In genomic region chr2:171325886-171326585, GRCh38 we compare ENCODE assay signal across 12 cellular contexts.
A peak's percentile ranks its signal among the peaks of the same experiment; 100 is the strongest.
DNase-seq lines count a peak whose midpoint lies in the region; ATAC-seq and TF ChIP-seq lines count a peak whose summit lies in the region.
"Had no signal": no experiment of that assay in that cellular context is flagged by ENCODE, and none has a peak within 500 bp of the region (broad histone marks: within the 10 kb centered on the region; RNA-seq: fewer than 3 reads in every experiment).

No MANE protein-coding gene starts in this region.

- H3F3A ChIP-seq in OCI-LY1 (ENCODE audit: insufficient read depth, low read length), result peaks cover 11% of the 10 kb centered on the region; the same call in 1 of the 2 replicates

- intact Hi-C loops in CD14-positive monocyte (cut with micrococcal nuclease), result no loop called here

- H3K4me1 Mint-ChIP-seq in CD14-positive monocyte, result peaks cover 22% of the 10 kb centered on the region

- H3K27me3 Mint-ChIP-seq in CD14-positive monocyte (ENCODE audit: low read depth in 3 of 3), result peaks cover 0 to 2% (median 0%) of the 10 kb centered on the region in 3 donors

- H3K4me3 ChIP-seq in GM12865 (ENCODE audit: low read depth, low read length) (peak overlapping the region; percentile 74), OCI-LY1 (ENCODE audit: low read depth, low read length, poor library complexity, severe bottlenecking) (peak overlapping the region; percentile 7), iPS-20b (ENCODE audit: low read length) (no peak overlapping the region)
- H3K4me3 ChIP-seq: PC-9, psoas muscle had no signal

- H3K9ac ChIP-seq in OCI-LY1 (ENCODE audit: low read length) (peak overlapping the region; percentile 39), iPS-20b (ENCODE audit: low read depth, low read length) (peak overlapping the region; percentile 53; the same call in 1 of the 2 replicates)

- TF ChIP-seq CTCF in GM12865 (IDR thresholded peaks at IDR 0.05; ENCODE audit: insufficient read depth, low read depth, low read length, missing control alignments) (no peak), OCI-LY1 (IDR thresholded peaks at IDR 0.05; ENCODE audit: low read length) (no peak), CD14-positive monocyte (IDR thresholded peaks at IDR 0.05) (no peak)

- peaks cover 0 to 1% (median 0%) of the 10 kb centered on the region in 7 donors for H3K9me3 Mint-ChIP-seq in CD14-positive monocyte

- peak overlapping the region; percentile 57 for H3K4me2 ChIP-seq in OCI-LY1 (ENCODE audit: low read length)
- H3K4me2 ChIP-seq: PC-9 had no signal

- H3K36me3 ChIP-seq in OCI-LY1 (ENCODE audit: insufficient read depth, low read length) (no peaks in the 10 kb centered on the region), iPS-20b (ENCODE audit: insufficient read depth, low read depth, low read length) (peaks cover 27% of the 10 kb centered on the region; the same call in 1 of the 2 replicates)

- H4K20me1 ChIP-seq in OCI-LY1 (ENCODE audit: insufficient read depth, low read length), result no peaks in the 10 kb centered on the region

- no peaks in the 10 kb centered on the region for H3K9me2 ChIP-seq in OCI-LY1 (ENCODE audit: low read depth, low read length)

- peak; percentile 50 for ATAC-seq in GM21723 (IDR thresholded peaks at IDR 0.05; ENCODE audit: unreplicated experiment)
- ATAC-seq: left lobe of liver, psoas muscle had no signal

- H3K79me2 ChIP-seq in OCI-LY1 (ENCODE audit: insufficient read depth, low read length), result no peaks in the 10 kb centered on the region

- H3K4me3 Mint-ChIP-seq in CD14-positive monocyte, result no peak overlapping the region

- DNase-seq in GM12865 (ENCODE audit: low read depth) (peak; percentile 86), DMS153 (lab: John Stamatoyannopoulos, UW) (no peak), SIG-M5 (lab: John Stamatoyannopoulos, UW) (no peak), Kasumi-1 (lab: John Stamatoyannopoulos, UW) (no peak), CD14-positive monocyte (ENCODE audit: low spot score) (no peak)
- DNase-seq: NCI-H1105, PC-9, psoas muscle had no signal

- H3K27me3 ChIP-seq in OCI-LY1 (ENCODE audit: insufficient read depth, low read length) (no peaks in the 10 kb centered on the region), iPS-20b (ENCODE audit: insufficient read depth, low read length) (no peaks in the 10 kb centered on the region)

- H3K36me3 Mint-ChIP-seq in CD14-positive monocyte, result peaks cover 2 to 4% of the 10 kb centered on the region in 2 donors

- peaks cover 91% of the 10 kb centered on the region for H3K4me1 ChIP-seq in OCI-LY1 (ENCODE audit: insufficient read depth, low read length, severe bottlenecking)
- H3K4me1 ChIP-seq in iPS-20b (ENCODE audit: insufficient read depth, low read length), result peaks cover 36% of the 10 kb centered on the region
- H3K4me1 ChIP-seq: psoas muscle had no signal

- peak overlapping the region in 1 of 7 donors; percentile 44 for H3K27ac Mint-ChIP-seq in CD14-positive monocyte

- H3K27ac ChIP-seq in OCI-LY1 (ENCODE audit: low read depth, low read length, poor library complexity, severe bottlenecking) (peak overlapping the region; percentile 98), iPS-20b (ENCODE audit: low read length) (peak overlapping the region; percentile 28)
- H3K27ac ChIP-seq: PC-9, psoas muscle had no signal

- H3K9me3 ChIP-seq in OCI-LY1 (ENCODE audit: low read length) (no peaks in the 10 kb centered on the region), iPS-20b (ENCODE audit: insufficient read depth, low read depth, low read length) (no peaks in the 10 kb centered on the region)
- H3K9me3 ChIP-seq: psoas muscle had no signal

- no peak overlapping the region for H2AFZ ChIP-seq in OCI-LY1 (ENCODE audit: low read length)
- H2AFZ ChIP-seq: PC-9 had no signal
